Comparison of ENCODE assay signal across 22 cellular contexts in genomic region chr10:102549549-102549948, GRCh38.
"Had no signal": no experiment of that assay in that cellular context is flagged by ENCODE, and none has a peak within 500 bp of the region (broad histone marks: within the 10 kb centered on the region; RNA-seq: fewer than 3 reads in every experiment).

No MANE protein-coding gene starts in this region.

- H3K27me3 ChIP-seq: brain microvascular endothelial cell, sigmoid colon, vagina had no signal

- H3K9me3 Mint-ChIP-seq: activated naive CD4-positive, alpha-beta T cell treated with anti-CD3 and anti-CD28 coated beads for 36 hours; activated T-cell treated with anti-CD3 and anti-CD28 coated beads, Interleukin-2, amount 50 U/mL, for 24 hours; effector memory CD8-positive, alpha-beta T cell; immature natural killer cell; naive thymus-derived CD4-positive, alpha-beta T cell; neural crest cell; stimulated activated naive B cell treated with anti-CD40 and anti-IgM and Interleukin-4, amounts not matched to agents 10 μg/mL and 1 μg/mL and 100 μg/mL, for 72 hours; type B pancreatic cell had no signal

- ATAC-seq: effector memory CD8-positive, alpha-beta T cell; esophagus mucosa; left lobe of liver; naive thymus-derived CD4-positive, alpha-beta T cell; stimulated activated naive B cell treated with anti-CD40 and anti-IgM and Interleukin-4, amounts not matched to agents 10 μg/mL and 1 μg/mL and 100 μg/mL, for 72 hours had no signal

- H3K4me1 Mint-ChIP-seq: neural crest cell had no signal

- H3K9me3 ChIP-seq: sigmoid colon, vagina had no signal

- H3K27ac ChIP-seq: brain microvascular endothelial cell, sigmoid colon, vagina had no signal

- H3K27ac Mint-ChIP-seq: activated naive CD4-positive, alpha-beta T cell treated with anti-CD3 and anti-CD28 coated beads for 36 hours; activated T-cell treated with anti-CD3 and anti-CD28 coated beads, Interleukin-2, amount 50 U/mL, for 24 hours; effector memory CD8-positive, alpha-beta T cell; immature natural killer cell; naive thymus-derived CD4-positive, alpha-beta T cell; stimulated activated naive B cell treated with anti-CD40 and anti-IgM and Interleukin-4, amounts not matched to agents 10 μg/mL and 1 μg/mL and 100 μg/mL, for 72 hours; type B pancreatic cell had no signal

- H3K4me3 ChIP-seq: lung, sigmoid colon, vagina had no signal

- DNase-seq: activated CD8-positive, alpha-beta memory T cell treated with anti-CD3 and anti-CD28 coated beads for 24 hours; activated CD8-positive, alpha-beta memory T cell treated with anti-CD3 and anti-CD28 coated beads, Interleukin-2, amount 50 U/mL, for 4 hours; activated naive CD4-positive, alpha-beta T cell treated with anti-CD3 and anti-CD28 coated beads for 36 hours; activated T-cell treated with anti-CD3 and anti-CD28 coated beads, Interleukin-2, amount 50 U/mL, for 24 hours; aorta; brain microvascular endothelial cell; central memory CD4-positive, alpha-beta T cell; effector memory CD8-positive, alpha-beta T cell; immature natural killer cell; naive thymus-derived CD4-positive, alpha-beta T cell; occipital lobe; sigmoid colon; stimulated activated CD4-positive, alpha-beta T cell treated with anti-CD3 and anti-CD28 coated beads, Interleukin-2, amount 100 ng/mL, for 48 hours; stimulated activated CD8-positive, alpha-beta memory T cell treated with anti-CD3 and anti-CD28 coated beads, Interleukin-4, amount 100 ng/mL, for 48 hours; stimulated activated naive B cell treated with anti-CD40 and anti-IgM and Interleukin-4, amounts not matched to agents 10 μg/mL and 1 μg/mL and 100 μg/mL, for 72 hours; T-helper 1 cell had no signal

- H3K27me3 Mint-ChIP-seq: activated T-cell treated with anti-CD3 and anti-CD28 coated beads, Interleukin-2, amount 50 U/mL, for 24 hours; effector memory CD8-positive, alpha-beta T cell; naive thymus-derived CD4-positive, alpha-beta T cell; stimulated activated naive B cell treated with anti-CD40 and anti-IgM and Interleukin-4, amounts not matched to agents 10 μg/mL and 1 μg/mL and 100 μg/mL, for 72 hours; type B pancreatic cell had no signal

- H3K4me3 Mint-ChIP-seq: activated naive CD4-positive, alpha-beta T cell treated with anti-CD3 and anti-CD28 coated beads for 36 hours; activated T-cell treated with anti-CD3 and anti-CD28 coated beads, Interleukin-2, amount 50 U/mL, for 24 hours; effector memory CD8-positive, alpha-beta T cell; immature natural killer cell; naive thymus-derived CD4-positive, alpha-beta T cell; neural crest cell; stimulated activated naive B cell treated with anti-CD40 and anti-IgM and Interleukin-4, amounts not matched to agents 10 μg/mL and 1 μg/mL and 100 μg/mL, for 72 hours; type B pancreatic cell had no signal
